8 cellular contexts compared by ENCODE assay signal in the genomic region with DNA sequence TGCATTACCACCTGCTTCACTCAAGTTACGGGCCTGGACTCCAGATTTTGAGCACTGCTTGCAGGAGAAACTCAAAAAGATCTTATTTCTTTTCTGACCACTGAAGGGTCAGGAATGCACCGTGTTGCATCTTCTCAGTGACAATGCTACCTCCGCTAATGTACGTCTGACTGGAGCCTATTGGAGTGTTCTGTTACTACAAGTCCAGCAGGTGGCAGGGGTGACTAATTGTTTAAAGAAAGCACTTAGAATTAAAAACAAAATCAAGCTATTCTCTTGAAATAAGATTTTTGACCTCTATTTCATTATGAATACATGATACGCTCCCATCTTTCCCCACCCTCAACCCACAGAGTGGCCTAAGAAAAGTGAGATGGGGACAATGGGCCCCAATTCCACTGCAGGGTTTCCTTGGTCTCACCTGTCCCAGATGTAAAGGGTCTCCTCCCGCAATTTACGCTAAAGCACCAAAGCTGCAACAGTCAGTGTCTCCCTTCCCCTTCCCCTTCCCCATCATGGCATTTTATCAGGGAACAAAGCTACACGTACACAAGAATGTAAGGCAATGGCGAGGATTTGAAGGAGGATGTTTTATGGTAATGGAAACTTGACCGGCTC. TPM values are rescaled to one million over a fixed set of nuclear protein-coding genes. Genes with fewer than 3 reads are reported as not detected.
DNase-seq lines count a peak whose midpoint lies in the region; ATAC-seq, FAIRE-seq and TF ChIP-seq lines count a peak whose summit lies in the region.

No MANE protein-coding gene starts in this region.

- TF ChIP-seq RAD21 in neural cell (conservative IDR thresholded peaks at IDR 0.05), result peak; percentile 73

- H3K27ac ChIP-seq in neural cell (ENCODE audit: low read length), result no peak overlapping the region

- no peak overlapping the region for H2AFZ ChIP-seq in neural cell (ENCODE audit: low read depth, low read length)

- no peaks in the 10 kb centered on the region for H3K9me3 ChIP-seq in neural cell (ENCODE audit: low read length)

- ATAC-seq in GM21576 (IDR thresholded peaks at IDR 0.05; ENCODE audit: unreplicated experiment) (no peak), HG03378 (IDR thresholded peaks at IDR 0.05; ENCODE audit: unreplicated experiment) (no peak), HG02623 (IDR thresholded peaks at IDR 0.05; ENCODE audit: unreplicated experiment) (no peak)

- H3K4me3 ChIP-seq in neural cell (ENCODE audit: low read length), result no peak overlapping the region

- no peaks in the 10 kb centered on the region for H4K20me1 ChIP-seq in neural cell (ENCODE audit: insufficient read depth)

- peak; percentile 96 for FAIRE-seq in HTR-8/SVneo (lab: Jason Lieb, UNC)

- no peaks in the 10 kb centered on the region for H3K9me2 ChIP-seq in neural cell (ENCODE audit: insufficient read depth, low read length)

- TF ChIP-seq CTCF in neural cell (IDR thresholded peaks at IDR 0.05; ENCODE audit: poor library complexity, severe bottlenecking), result peak; percentile 69

- no peak overlapping the region for H3K4me2 ChIP-seq in neural cell (ENCODE audit: low read length)

- no peaks in the 10 kb centered on the region for H3K36me3 ChIP-seq in neural cell (ENCODE audit: insufficient read depth, low read length)

- H3F3A ChIP-seq in neural cell (ENCODE audit: insufficient read depth, low read length, poor library complexity, severe bottlenecking), result no peaks in the 10 kb centered on the region

- DNase-seq in Daoy (ENCODE audit: low read depth) (peak; percentile 65), HTR-8/SVneo (ENCODE audit: insufficient read length, low spot score) (peak; percentile 75), NOMO-1 treated with DMSO at 0.1 percent for 48 hours (lab: John Stamatoyannopoulos, UW; ENCODE audit: unreplicated experiment) (peak; percentile 73), dermis microvascular lymphatic vessel endothelial cell (ENCODE audit: low read depth in 2 of 2) (peak; percentile 63 to 80)

- H3K27me3 ChIP-seq in neural cell (ENCODE audit: insufficient read depth, low read depth, low read length), result no peaks in the 10 kb centered on the region

- no peaks in the 10 kb centered on the region for H3K79me2 ChIP-seq in neural cell (replicated peaks; ENCODE audit: insufficient read depth, low read length)

- TF ChIP-seq EP300 in neural cell (conservative IDR thresholded peaks at IDR 0.05; ENCODE audit: poor library complexity, severe bottlenecking), result no peak

- H3K9ac ChIP-seq in neural cell (ENCODE audit: low read length), result no peak overlapping the region

TF ChIP-seq in neural cell, 6 proteins besides CTCF, POLR2A, EP300 and RAD21:
- TF ChIP-seq MXI1 (conservative IDR thresholded peaks at IDR 0.05; ENCODE audit: poor library complexity, severe bottlenecking), result no peak
- peak; percentile 78 for TF ChIP-seq SMC3 (conservative IDR thresholded peaks at IDR 0.05; ENCODE audit: poor library complexity)

RNA-seq across cellular contexts. Expression of a gene that starts 2.2 kb away (rescaled TPM):
- not detected in 2 replicates for total RNA-seq in Daoy (2014; rRNA removed; shearing (Covaris generic))
- total RNA-seq in dermis microvascular lymphatic vessel endothelial cell, result not detected in 2 replicates
- not detected in 2 replicates for polyA plus RNA-seq in neural cell
- not detected in 2 replicates for polyA minus RNA-seq in neural cell

RNA-seq across cellular contexts. Expression of a gene that starts 26.5 kb away (rescaled TPM):
- 12.2 and 12.7 TPM in 2 replicates for total RNA-seq in Daoy (2014; rRNA removed; shearing (Covaris generic))
- total RNA-seq in dermis microvascular lymphatic vessel endothelial cell, result 10.9 and 13.3 TPM in 2 replicates
- polyA plus RNA-seq in neural cell, result 27.4 and 28.2 TPM in 2 replicates
- polyA minus RNA-seq in neural cell, result 25.3 and 26.0 TPM in 2 replicates
